In the genomic region with DNA sequence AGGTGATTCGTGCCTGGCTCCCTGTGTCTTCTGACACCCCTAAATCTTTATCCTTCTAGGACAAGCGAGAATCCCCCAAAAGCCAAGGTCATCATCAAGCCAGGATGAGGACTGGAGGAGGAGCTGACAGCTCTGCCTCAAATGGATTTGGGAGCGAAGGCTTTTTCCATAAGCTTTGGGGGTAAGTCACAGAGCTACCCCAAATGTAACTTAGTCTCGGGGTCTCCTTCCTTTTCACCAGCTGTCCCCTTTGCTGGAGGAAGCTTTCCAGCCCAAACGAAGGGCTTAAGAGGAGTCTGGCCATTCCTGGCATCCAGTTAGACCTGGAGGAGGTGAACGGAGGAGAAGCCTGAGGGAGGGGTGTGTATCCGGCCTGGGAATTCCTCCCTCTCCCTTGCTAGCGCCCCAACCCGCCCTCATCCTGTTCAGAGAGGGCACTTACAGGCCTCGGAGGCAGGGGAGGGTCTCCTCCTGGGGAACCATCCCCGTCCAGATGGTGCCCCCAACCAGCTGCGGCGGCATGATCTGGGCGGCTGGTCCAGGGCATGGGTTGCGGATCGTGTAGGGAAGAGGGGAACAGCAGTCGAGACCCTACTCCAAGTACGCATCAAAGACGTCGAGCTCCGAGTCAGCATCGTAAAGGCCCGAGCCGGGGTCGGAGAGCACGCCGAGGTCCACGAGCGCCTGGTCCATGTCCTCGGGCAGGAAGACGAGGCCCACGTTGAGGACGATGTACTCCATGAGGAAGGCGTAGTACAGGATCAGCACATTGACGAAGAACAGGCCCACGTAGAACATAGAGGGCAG, we compare ENCODE assay signal across 8 cellular contexts. TPM values are rescaled to one million over a fixed set of nuclear protein-coding genes. Genes with fewer than 3 reads are reported as not detected.
A peak's percentile ranks its signal among the peaks of the same experiment; 100 is the strongest.
DNase-seq lines count a peak whose midpoint lies in the region; ATAC-seq and TF ChIP-seq lines count a peak whose summit lies in the region.

No MANE protein-coding gene starts in this region.

- TF ChIP-seq CTCF in choroid plexus epithelial cell (conservative IDR thresholded peaks at IDR 0.05; ENCODE audit: low read depth, low read length) (no peak), GM10266 (IDR thresholded peaks at IDR 0.05; ENCODE audit: control insufficient read depth, insufficient read depth, low read depth, missing control alignments) (no peak)

- H3K27me3 Mint-ChIP-seq in naive thymus-derived CD4-positive, alpha-beta T cell, result no peaks in the 10 kb centered on the region

- H3K4me1 ChIP-seq in naive thymus-derived CD4-positive, alpha-beta T cell (ENCODE audit: control insufficient read depth in 2 of 2, insufficient read depth in 2 of 2, low read length in 2 of 2), result peaks cover 64 to 73% of the 10 kb centered on the region in 2 donors

- H3K27ac Mint-ChIP-seq in naive thymus-derived CD4-positive, alpha-beta T cell, result peak overlapping the region; percentile 2 to 93 (median 87)

- H3K4me1 Mint-ChIP-seq in naive thymus-derived CD4-positive, alpha-beta T cell, result peaks cover 60 to 91% (median 79%) of the 10 kb centered on the region in 7 donors

- peak overlapping the region; percentile 86 to 96 (median 93) for H3K4me3 Mint-ChIP-seq in naive thymus-derived CD4-positive, alpha-beta T cell

- peaks cover 0 to 5% (median 0%) of the 10 kb centered on the region in 3 experiments for H3K36me3 ChIP-seq in naive thymus-derived CD4-positive, alpha-beta T cell (ENCODE audit: control insufficient read depth in 2 of 3, insufficient read depth in 3 of 3, low read length in 3 of 3)

- peaks cover 0 to 14% (median 0%) of the 10 kb centered on the region in 5 donors for H3K36me3 Mint-ChIP-seq in naive thymus-derived CD4-positive, alpha-beta T cell

- peak; percentile 44 for DNase-seq in ELR (ENCODE audit: low read depth)
- peak; percentile 38 for DNase-seq in M059J (ENCODE audit: low read depth)
- DNase-seq in choroid plexus epithelial cell (ENCODE audit: low read depth), result no peak
- DNase-seq in naive thymus-derived CD4-positive, alpha-beta T cell, result no peak
- no peak for DNase-seq in globus pallidus (ENCODE audit: low spot score)
- DNase-seq in GM10266 (ENCODE audit: extremely low spot score), result no peak
- no peak for DNase-seq in UCSD-AML1 (lab: John Stamatoyannopoulos, UW; ENCODE audit: unreplicated experiment)

- H3K27ac ChIP-seq in naive thymus-derived CD4-positive, alpha-beta T cell (ENCODE audit: low read depth, low read length), result peak overlapping the region; percentile 78

- no peaks in the 10 kb centered on the region for H3K27me3 ChIP-seq in naive thymus-derived CD4-positive, alpha-beta T cell (ENCODE audit: control insufficient read depth in 2 of 2, insufficient read depth in 2 of 2, low read length in 2 of 2)

- ATAC-seq in naive thymus-derived CD4-positive, alpha-beta T cell, result no peak
- ATAC-seq in HG03280 (IDR thresholded peaks at IDR 0.05; ENCODE audit: unreplicated experiment), result no peak

- no peaks in the 10 kb centered on the region for H3K9me3 Mint-ChIP-seq in naive thymus-derived CD4-positive, alpha-beta T cell

- intact Hi-C loops in naive thymus-derived CD4-positive, alpha-beta T cell (cut with micrococcal nuclease), result loop anchor here (5.0 to 10.0 kb wide), 7 partner anchors 554 to 1979 kb away; partner anchors contain the start of genes ATF7IP2 (in 1 of the 2), CPPED1 (in 1 of the 2), HAPSTR1 (in 1 of the 2) and LITAF (in 1 of the 2)

- peak overlapping the region; percentile 70 for H3K4me3 ChIP-seq in choroid plexus epithelial cell (ENCODE audit: low read depth, low read length)
- peak overlapping the region; percentile 76 for H3K4me3 ChIP-seq in naive thymus-derived CD4-positive, alpha-beta T cell (ENCODE audit: low read length)

- H3K9me3 ChIP-seq in naive thymus-derived CD4-positive, alpha-beta T cell (ENCODE audit: control insufficient read depth in 2 of 3, low read length in 3 of 3), result no peaks in the 10 kb centered on the region

- CTCF ChIA-PET in naive thymus-derived CD4-positive, alpha-beta T cell (lab: Charles Lee), result no interaction called here

- POLR2A ChIA-PET in naive thymus-derived CD4-positive, alpha-beta T cell (lab: Charles Lee), result interaction anchor here (1.0 kb wide), 1 partner anchor 856 kb away, joined by 3 read pairs; the partner anchor contains the start of gene ZC3H7A

RNA-seq across cellular contexts. Expression of gene DEXI, which starts 0.9 kb away (rescaled TPM):
- 53.0 and 60.7 TPM in 2 replicates for total RNA-seq in M059J (2014; rRNA removed; shearing (Covaris generic))
- total RNA-seq in naive thymus-derived CD4-positive, alpha-beta T cell, result 10 to 100 TPM; 13.2 to 39.8 (median 30.2) TPM
- 10 to 100 TPM; 51.0 to 83.5 TPM for polyA plus RNA-seq in naive thymus-derived CD4-positive, alpha-beta T cell

RNA-seq across cellular contexts. Expression of gene CLEC16A, which starts 3.0 kb away (rescaled TPM):
- total RNA-seq in M059J (2014; rRNA removed; shearing (Covaris generic)), result 8.1 and 15.6 TPM in 2 replicates
- total RNA-seq in naive thymus-derived CD4-positive, alpha-beta T cell, result 10 to 100 TPM; 28.2 to 38.2 (median 34.0) TPM
- polyA plus RNA-seq in naive thymus-derived CD4-positive, alpha-beta T cell, result 10 to 100 TPM; 14.7 to 25.6 TPM

Comparison
In these comparisons a context has a peak if more than half of its experiments do, and no peak if none do; other contexts are left out.
1. DNase-seq: peak in ELR (single experiment) and M059J (single experiment); none in choroid plexus epithelial cell (single experiment), naive thymus-derived CD4-positive, alpha-beta T cell (0 of 9), globus pallidus (single experiment), GM10266 (single experiment) and UCSD-AML1 (single experiment).